ENCODE assay signal across 7 cellular contexts in the genomic region with DNA sequence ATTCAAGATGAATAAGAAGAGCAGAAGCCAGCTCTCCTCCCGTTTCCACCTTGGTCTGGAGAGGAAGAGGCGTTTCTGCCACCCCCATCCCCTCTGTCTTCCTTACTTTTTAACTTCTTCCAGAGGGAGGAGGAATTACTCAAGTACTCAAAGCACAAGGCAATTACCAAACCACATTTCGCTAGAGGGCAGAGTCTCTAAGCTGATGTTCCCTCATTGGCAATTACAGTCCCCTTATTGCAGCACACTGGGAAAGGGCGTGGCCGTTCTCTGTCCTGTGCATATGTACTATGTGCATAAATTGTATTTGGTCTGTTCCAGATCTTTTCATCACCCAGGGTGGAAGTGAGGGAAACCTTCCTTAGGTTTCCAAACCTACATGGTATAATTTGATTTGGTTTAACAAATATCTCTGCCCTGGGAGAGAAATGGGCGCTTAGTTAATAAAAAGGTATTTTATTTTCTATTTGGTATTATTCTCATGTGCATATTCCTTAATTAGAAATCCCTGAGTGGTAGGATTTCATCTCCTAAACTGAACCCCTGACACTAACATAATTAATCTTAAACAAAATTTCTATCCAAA. TPM values are rescaled to one million over a fixed set of nuclear protein-coding genes. Genes with fewer than 3 reads are reported as not detected.
DNase-seq lines count a peak whose midpoint lies in the region; ATAC-seq and TF ChIP-seq lines count a peak whose summit lies in the region.

No MANE protein-coding gene starts in this region.

- in situ Hi-C loops in astrocyte of the spinal cord (cut with HindIII; ENCODE audit: low sequenced_read_pairs) = no loop called here

- no peaks in the 10 kb centered on the region for H4K20me1 ChIP-seq in GM23338 (replicated peaks; ENCODE audit: insufficient read depth)

- intact Hi-C loops in naive thymus-derived CD4-positive, alpha-beta T cell (cut with micrococcal nuclease) = no loop called here

- H3K4me3 ChIP-seq in GM23338 = no peak overlapping the region
- H3K4me3 ChIP-seq in astrocyte of the spinal cord (ENCODE audit: low read depth, low read length) = no peak overlapping the region
- no peak overlapping the region for H3K4me3 ChIP-seq in naive thymus-derived CD4-positive, alpha-beta T cell (ENCODE audit: low read length)
- no peak overlapping the region for H3K4me3 ChIP-seq in effector memory CD4-positive, alpha-beta T cell (ENCODE audit: insufficient read depth, low read depth, low read length, poor library complexity, severe bottlenecking)

- peaks cover 5% of the 10 kb centered on the region for H3K27me3 Mint-ChIP-seq in GM23338 (ENCODE audit: insufficient read depth, low read depth, poor library complexity)
- H3K27me3 Mint-ChIP-seq in naive thymus-derived CD4-positive, alpha-beta T cell = peaks cover 14 to 45% (median 31%) of the 10 kb centered on the region in 5 donors

- no peaks in the 10 kb centered on the region for H3K9me2 ChIP-seq in GM23338 (ENCODE audit: insufficient read depth)

- no peak overlapping the region; the same call in 1 of the 2 replicates for H3K27ac Mint-ChIP-seq in GM23338
- no peak overlapping the region for H3K27ac Mint-ChIP-seq in naive thymus-derived CD4-positive, alpha-beta T cell

- no peak overlapping the region for H2AFZ ChIP-seq in GM23338

- no peaks in the 10 kb centered on the region for H3K36me3 Mint-ChIP-seq in GM23338 (ENCODE audit: low read depth)
- H3K36me3 Mint-ChIP-seq in naive thymus-derived CD4-positive, alpha-beta T cell = no peaks in the 10 kb centered on the region

- H3K4me1 ChIP-seq in GM23338 (ENCODE audit: insufficient read depth) = peaks cover 51% of the 10 kb centered on the region
- H3K4me1 ChIP-seq in naive thymus-derived CD4-positive, alpha-beta T cell (ENCODE audit: control insufficient read depth in 2 of 2, insufficient read depth in 2 of 2, low read length in 2 of 2) = no peaks in the 10 kb centered on the region
- H3K4me1 ChIP-seq in effector memory CD4-positive, alpha-beta T cell (ENCODE audit: control insufficient read depth, insufficient read depth, low read length, poor library complexity, severe bottlenecking) = no peaks in the 10 kb centered on the region

- H3F3A ChIP-seq in GM23338 (replicated peaks; ENCODE audit: low read depth) = no peaks in the 10 kb centered on the region

- CTCF ChIA-PET in naive thymus-derived CD4-positive, alpha-beta T cell (lab: Charles Lee) = no interaction called here

- peak; percentile 79 for DNase-seq in GM23338 (ENCODE audit: low spot score)
- DNase-seq in NCI-H2227 (lab: John Stamatoyannopoulos, UW; ENCODE audit: unreplicated experiment) = peak; percentile 58
- DNase-seq in astrocyte of the spinal cord (ENCODE audit: low read depth, low spot score) = peak; percentile 62
- peak; percentile 60 for DNase-seq in kidney tubule cell (ENCODE audit: low spot score)
- no peak for DNase-seq in naive thymus-derived CD4-positive, alpha-beta T cell
- no peak for DNase-seq in effector memory CD4-positive, alpha-beta T cell

- ATAC-seq in GM23338 = peak; percentile 70
- no peak for ATAC-seq in naive thymus-derived CD4-positive, alpha-beta T cell
- no peak for ATAC-seq in GM21723 (IDR thresholded peaks at IDR 0.05; ENCODE audit: unreplicated experiment)

- no peaks in the 10 kb centered on the region for H3K9me3 Mint-ChIP-seq in GM23338
- no peaks in the 10 kb centered on the region for H3K9me3 Mint-ChIP-seq in naive thymus-derived CD4-positive, alpha-beta T cell

- H3K27me3 ChIP-seq in GM23338 (ENCODE audit: insufficient read depth) = no peaks in the 10 kb centered on the region
- H3K27me3 ChIP-seq in naive thymus-derived CD4-positive, alpha-beta T cell (ENCODE audit: control insufficient read depth in 2 of 2, insufficient read depth in 2 of 2, low read length in 2 of 2) = no peaks in the 10 kb centered on the region
- peaks cover 8% of the 10 kb centered on the region for H3K27me3 ChIP-seq in effector memory CD4-positive, alpha-beta T cell (replicated peaks; ENCODE audit: control insufficient read depth, insufficient read depth, low read length, poor library complexity, severe bottlenecking)

- H3K9me3 ChIP-seq in naive thymus-derived CD4-positive, alpha-beta T cell (ENCODE audit: control insufficient read depth in 2 of 3, low read length in 3 of 3) = no peaks in the 10 kb centered on the region
- no peaks in the 10 kb centered on the region for H3K9me3 ChIP-seq in effector memory CD4-positive, alpha-beta T cell (ENCODE audit: control insufficient read depth, low read length)

- no peaks in the 10 kb centered on the region for H3K36me3 ChIP-seq in GM23338 (ENCODE audit: insufficient read depth)
- no peaks in the 10 kb centered on the region for H3K36me3 ChIP-seq in naive thymus-derived CD4-positive, alpha-beta T cell (ENCODE audit: control insufficient read depth in 2 of 3, insufficient read depth in 3 of 3, low read length in 3 of 3)
- H3K36me3 ChIP-seq in effector memory CD4-positive, alpha-beta T cell (ENCODE audit: control insufficient read depth, insufficient read depth, low read length) = no peaks in the 10 kb centered on the region

- no peak overlapping the region for H3K4me3 Mint-ChIP-seq in GM23338
- no peak overlapping the region for H3K4me3 Mint-ChIP-seq in naive thymus-derived CD4-positive, alpha-beta T cell

- H3K4me2 ChIP-seq in GM23338 = peak overlapping the region; percentile 50; the same call in 1 of the 2 replicates

- peaks cover 58% of the 10 kb centered on the region for H3K4me1 Mint-ChIP-seq in GM23338
- H3K4me1 Mint-ChIP-seq in naive thymus-derived CD4-positive, alpha-beta T cell = no peaks in the 10 kb centered on the region

- POLR2A ChIA-PET in naive thymus-derived CD4-positive, alpha-beta T cell (lab: Charles Lee) = no interaction called here

- TF ChIP-seq CTCF in GM23338 (conservative IDR thresholded peaks at IDR 0.05; ENCODE audit: low read depth in 2 of 2) (peak; percentile 63 to 83), astrocyte of the spinal cord (IDR thresholded peaks at IDR 0.05; ENCODE audit: low read depth, low read length) (peak; percentile 54)

- H3K27ac ChIP-seq in GM23338 (ENCODE audit: low read depth) = no peak overlapping the region
- no peak overlapping the region for H3K27ac ChIP-seq in naive thymus-derived CD4-positive, alpha-beta T cell (ENCODE audit: low read depth, low read length)
- H3K27ac ChIP-seq in effector memory CD4-positive, alpha-beta T cell (ENCODE audit: insufficient read depth, low read length, poor library complexity, severe bottlenecking) = no peak overlapping the region

- H3K79me2 ChIP-seq in GM23338 (replicated peaks; ENCODE audit: insufficient read depth) = no peaks in the 10 kb centered on the region

TF ChIP-seq in GM23338, 12 proteins besides CTCF, POLR2A, EP300 and RAD21:
- TF ChIP-seq STAT1 (IDR thresholded peaks at IDR 0.05; ENCODE audit: unreplicated experiment) (no peak), JUNB (IDR thresholded peaks at IDR 0.05; ENCODE audit: unreplicated experiment) (no peak), EZH2 (IDR thresholded peaks at IDR 0.05; ENCODE audit: low read depth, unreplicated experiment) (no peak), ZNF331 (CRISPR knock-in tag; IDR thresholded peaks at IDR 0.05; ENCODE audit: low read depth) (no peak), CREB1 (CRISPR knock-in tag; IDR thresholded peaks at IDR 0.05; ENCODE audit: low read depth) (no peak), POLR2AphosphoS5 (IDR thresholded peaks at IDR 0.05; ENCODE audit: low read depth) (no peak)
- TF ChIP-seq, protein P1, sequence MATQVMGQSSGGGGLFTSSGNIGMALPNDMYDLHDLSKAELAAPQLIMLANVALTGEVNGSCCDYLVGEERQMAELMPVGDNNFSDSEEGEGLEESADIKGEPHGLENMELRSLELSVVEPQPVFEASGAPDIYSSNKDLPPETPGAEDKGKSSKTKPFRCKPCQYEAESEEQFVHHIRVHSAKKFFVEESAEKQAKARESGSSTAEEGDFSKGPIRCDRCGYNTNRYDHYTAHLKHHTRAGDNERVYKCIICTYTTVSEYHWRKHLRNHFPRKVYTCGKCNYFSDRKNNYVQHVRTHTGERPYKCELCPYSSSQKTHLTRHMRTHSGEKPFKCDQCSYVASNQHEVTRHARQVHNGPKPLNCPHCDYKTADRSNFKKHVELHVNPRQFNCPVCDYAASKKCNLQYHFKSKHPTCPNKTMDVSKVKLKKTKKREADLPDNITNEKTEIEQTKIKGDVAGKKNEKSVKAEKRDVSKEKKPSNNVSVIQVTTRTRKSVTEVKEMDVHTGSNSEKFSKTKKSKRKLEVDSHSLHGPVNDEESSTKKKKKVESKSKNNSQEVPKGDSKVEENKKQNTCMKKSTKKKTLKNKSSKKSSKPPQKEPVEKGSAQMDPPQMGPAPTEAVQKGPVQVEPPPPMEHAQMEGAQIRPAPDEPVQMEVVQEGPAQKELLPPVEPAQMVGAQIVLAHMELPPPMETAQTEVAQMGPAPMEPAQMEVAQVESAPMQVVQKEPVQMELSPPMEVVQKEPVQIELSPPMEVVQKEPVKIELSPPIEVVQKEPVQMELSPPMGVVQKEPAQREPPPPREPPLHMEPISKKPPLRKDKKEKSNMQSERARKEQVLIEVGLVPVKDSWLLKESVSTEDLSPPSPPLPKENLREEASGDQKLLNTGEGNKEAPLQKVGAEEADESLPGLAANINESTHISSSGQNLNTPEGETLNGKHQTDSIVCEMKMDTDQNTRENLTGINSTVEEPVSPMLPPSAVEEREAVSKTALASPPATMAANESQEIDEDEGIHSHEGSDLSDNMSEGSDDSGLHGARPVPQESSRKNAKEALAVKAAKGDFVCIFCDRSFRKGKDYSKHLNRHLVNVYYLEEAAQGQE (IDR thresholded peaks at IDR 0.05; ENCODE audit: unreplicated experiment) = no peak
- TF ChIP-seq, protein P2, sequence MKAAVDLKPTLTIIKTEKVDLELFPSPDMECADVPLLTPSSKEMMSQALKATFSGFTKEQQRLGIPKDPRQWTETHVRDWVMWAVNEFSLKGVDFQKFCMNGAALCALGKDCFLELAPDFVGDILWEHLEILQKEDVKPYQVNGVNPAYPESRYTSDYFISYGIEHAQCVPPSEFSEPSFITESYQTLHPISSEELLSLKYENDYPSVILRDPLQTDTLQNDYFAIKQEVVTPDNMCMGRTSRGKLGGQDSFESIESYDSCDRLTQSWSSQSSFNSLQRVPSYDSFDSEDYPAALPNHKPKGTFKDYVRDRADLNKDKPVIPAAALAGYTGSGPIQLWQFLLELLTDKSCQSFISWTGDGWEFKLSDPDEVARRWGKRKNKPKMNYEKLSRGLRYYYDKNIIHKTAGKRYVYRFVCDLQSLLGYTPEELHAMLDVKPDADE (IDR thresholded peaks at IDR 0.05) = no peak

RNA-seq across cellular contexts. Expression of a gene that starts 29.8 kb away (rescaled TPM):
- total RNA-seq in GM23338 (2014; rRNA removed; shearing (Covaris generic)) = not detected in 2 replicates
- not detected in 2 replicates for polyA plus RNA-seq in GM23338 (2016; fragmentation: Nextera tagmentation; extraction: Ambion mirVana)
- not detected for total RNA-seq in naive thymus-derived CD4-positive, alpha-beta T cell
- polyA plus RNA-seq in naive thymus-derived CD4-positive, alpha-beta T cell = not detected

Comparison
In these comparisons a context has a peak if more than half of its experiments do, and no peak if none do; other contexts are left out.
1. DNase-seq: peak in GM23338 (single experiment), NCI-H2227 (single experiment), astrocyte of the spinal cord (single experiment) and kidney tubule cell (single experiment); none in naive thymus-derived CD4-positive, alpha-beta T cell (0 of 9) and effector memory CD4-positive, alpha-beta T cell (0 of 3).